Comparison of ENCODE assay signal across 27 cellular contexts in genomic region chr5:104576677-104577076, GRCh38.
A peak's percentile ranks its signal among the peaks of the same experiment; 100 is the strongest.
DNase-seq lines count a peak whose midpoint lies in the region; TF ChIP-seq lines count a peak whose summit lies in the region.
"Had no signal": no experiment of that assay in that cellular context is flagged by ENCODE, and none has a peak within 500 bp of the region (broad histone marks: within the 10 kb centered on the region; RNA-seq: fewer than 3 reads in every experiment).

No MANE protein-coding gene starts in this region.

- TF ChIP-seq POLR2A in spleen (IDR thresholded peaks at IDR 0.05): no peak

- H2BK12ac ChIP-seq in H9 (ENCODE audit: insufficient read length, low read depth, low read length): no peak overlapping the region

- H3K56ac ChIP-seq in H9 (ENCODE audit: insufficient read length, low read depth, low read length): no peak overlapping the region

- no peak overlapping the region for H3K14ac ChIP-seq in H9 (ENCODE audit: insufficient read depth, low read length)

- H3K79me1 ChIP-seq in H9 (ENCODE audit: insufficient read depth, low read depth, low read length, poor library complexity, severe bottlenecking): no peaks in the 10 kb centered on the region

- H3K9me3 Mint-ChIP-seq in H9 (no peaks in the 10 kb centered on the region), endodermal cell (no peaks in the 10 kb centered on the region), nephron progenitor cell (no peaks in the 10 kb centered on the region)

- H3K4me2 ChIP-seq in H9 (ENCODE audit: insufficient read depth, insufficient read length, low read length): no peak overlapping the region
- H3K4me2 ChIP-seq: A549, BLaER1 had no signal

- H2AFZ ChIP-seq in H9 (ENCODE audit: low read length): no peak overlapping the region

- H3K27me3 Mint-ChIP-seq in H9 (ENCODE audit: low read depth): no peaks in the 10 kb centered on the region
- H3K27me3 Mint-ChIP-seq in endodermal cell (ENCODE audit: insufficient read depth): no peaks in the 10 kb centered on the region
- H3K27me3 Mint-ChIP-seq in nephron progenitor cell (ENCODE audit: low read depth, poor library complexity): no peaks in the 10 kb centered on the region
- H3K27me3 Mint-ChIP-seq: B cell; CD4-positive, alpha-beta memory T cell; CD4-positive, CD25-positive, alpha-beta regulatory T cell; CD8-positive, alpha-beta memory T cell had no signal

- H3K4me3 Mint-ChIP-seq in H9: no peak overlapping the region
- no peak overlapping the region for H3K4me3 Mint-ChIP-seq in endodermal cell
- no peak overlapping the region for H3K4me3 Mint-ChIP-seq in nephron progenitor cell
- H3K4me3 Mint-ChIP-seq: B cell; CD14-positive monocyte; CD4-positive, alpha-beta memory T cell; CD4-positive, CD25-positive, alpha-beta regulatory T cell; CD8-positive, alpha-beta memory T cell had no signal

- H4K20me1 ChIP-seq in H9 (ENCODE audit: control insufficient read depth, insufficient read depth, insufficient read length): no peaks in the 10 kb centered on the region
- H4K20me1 ChIP-seq: BLaER1 had no signal

- H2BK120ac ChIP-seq in H9 (ENCODE audit: low read depth, low read length, poor library complexity, severe bottlenecking): no peak overlapping the region

- H3K4me1 ChIP-seq in BE2C: no peaks in the 10 kb centered on the region
- H3K4me1 ChIP-seq in H9 (ENCODE audit: insufficient read depth, low read length): no peaks in the 10 kb centered on the region
- H3K4me1 ChIP-seq in endodermal cell (ENCODE audit: control insufficient read depth, insufficient read depth, low read length): no peaks in the 10 kb centered on the region
- no peaks in the 10 kb centered on the region for H3K4me1 ChIP-seq in spleen
- H3K4me1 ChIP-seq: A549, BLaER1 had no signal

- peak; percentile 24; the same call in 1 of the 2 replicates for TF ChIP-seq CTCF in BE2C (IDR thresholded peaks at IDR 0.05; ENCODE audit: low read depth, low read length)
- peak; percentile 39 for TF ChIP-seq CTCF in H9 (conservative IDR thresholded peaks at IDR 0.05)
- TF ChIP-seq CTCF in endodermal cell (conservative IDR thresholded peaks at IDR 0.05): peak; percentile 51
- TF ChIP-seq CTCF in nephron progenitor cell (IDR thresholded peaks at IDR 0.05): no peak
- no peak for TF ChIP-seq CTCF in spleen (IDR thresholded peaks at IDR 0.05 in 8 of 11, conservative IDR thresholded peaks at IDR 0.05 in 3 of 11)

- H3K23me2 ChIP-seq in H9 (ENCODE audit: insufficient read length, low read depth, low read length, poor library complexity, severe bottlenecking): no peaks in the 10 kb centered on the region

- H3K9me3 ChIP-seq in BE2C (no peaks in the 10 kb centered on the region; the same call in 1 of the 2 replicates), H9 (ENCODE audit: control insufficient read depth, low read depth, low read length) (no peaks in the 10 kb centered on the region), endodermal cell (ENCODE audit: control insufficient read depth, low read length) (no peaks in the 10 kb centered on the region), spleen (no peaks in the 10 kb centered on the region)
- H3K9me3 ChIP-seq: A549, BLaER1 had no signal

- H3K27ac Mint-ChIP-seq in H9 (no peak overlapping the region), endodermal cell (no peak overlapping the region), nephron progenitor cell (peak overlapping the region; percentile 1)
- H3K27ac Mint-ChIP-seq: B cell; CD14-positive monocyte; CD4-positive, alpha-beta memory T cell; CD4-positive, CD25-positive, alpha-beta regulatory T cell; CD8-positive, alpha-beta memory T cell had no signal

- no peak overlapping the region for H4K5ac ChIP-seq in H9 (ENCODE audit: insufficient read length, low read depth, low read length)

- no peak overlapping the region for H3K4ac ChIP-seq in H9 (ENCODE audit: low read depth, low read length)

- no peaks in the 10 kb centered on the region for H3K4me1 Mint-ChIP-seq in H9
- H3K4me1 Mint-ChIP-seq in endodermal cell: no peaks in the 10 kb centered on the region
- no peaks in the 10 kb centered on the region for H3K4me1 Mint-ChIP-seq in nephron progenitor cell
- H3K4me1 Mint-ChIP-seq: B cell; CD14-positive monocyte; CD4-positive, alpha-beta memory T cell; CD4-positive, CD25-positive, alpha-beta regulatory T cell; CD8-positive, alpha-beta memory T cell had no signal

- 100% methylated on average over 2 of the region's 5 CpGs for WGBS in H9 (ENCODE audit: extremely low coverage, insufficient read length, low lambda C conversion rate)
- 74 to 75% methylated on average over 5 of the region's 5 CpGs for WGBS in endodermal cell (ENCODE audit: insufficient coverage in 1 of 2, insufficient read length in 1 of 2), 2 experiments
- WGBS in spleen, 5 donors: 65 to 75% (median 68%) methylated on average over 5 of the region's 5 CpGs

- no peak overlapping the region for H2BK20ac ChIP-seq in H9 (ENCODE audit: low read depth, low read length, poor library complexity, severe bottlenecking)

- H3K4me3 ChIP-seq in BE2C (ENCODE audit: low read depth, low read length): no peak overlapping the region
- H3K4me3 ChIP-seq in endodermal cell (ENCODE audit: low read length): no peak overlapping the region
- H3K4me3 ChIP-seq in spleen: no peak overlapping the region
- H3K4me3 ChIP-seq: A549, BLaER1, GM12878 had no signal

- no peak overlapping the region for H2BK5ac ChIP-seq in H9 (ENCODE audit: insufficient read length, low read length)

- H3K27me3 ChIP-seq in BE2C (no peaks in the 10 kb centered on the region), H9 (ENCODE audit: insufficient read depth, low read length) (no peaks in the 10 kb centered on the region), endodermal cell (ENCODE audit: control insufficient read depth, insufficient read depth, low read length, poor library complexity, severe bottlenecking) (no peaks in the 10 kb centered on the region), spleen (replicated peaks in 1 of 7) (no peaks in the 10 kb centered on the region)
- H3K27me3 ChIP-seq: BLaER1 had no signal

- H4K8ac ChIP-seq in H9 (replicated peaks; ENCODE audit: insufficient read length, low read depth, low read length): no peak overlapping the region

- H2BK15ac ChIP-seq in H9 (ENCODE audit: low read depth, low read length): no peak overlapping the region

- no peaks in the 10 kb centered on the region for H3K79me2 ChIP-seq in H9 (ENCODE audit: insufficient read depth, low read length)

- DNase-seq in BE2C: no peak
- no peak for DNase-seq in H9
- DNase-seq in endodermal cell: no peak
- no peak for DNase-seq in nephron progenitor cell
- no peak for DNase-seq in spleen
- DNase-seq in activated effector memory CD4-positive, alpha-beta T cell treated with Interleukin-2 at 50 U/mL for 16 hours: no peak
- no peak for DNase-seq in islet precursor cell
- no peak for DNase-seq in NCI-H82 (lab: John Stamatoyannopoulos, UW)
- DNase-seq: AML-193; C1 segment of cervical spinal cord; CD4-positive, CD25-positive, alpha-beta regulatory T cell; CD8-positive, alpha-beta memory T cell; COR-L47; DMS 273 treated with DMSO at 0.1 percent for 48 hours; DMS153; DMS53; DMS79; DND-41; EL; GDM1 had no signal

- no peak overlapping the region for H3T11ph ChIP-seq in H9 (ENCODE audit: low read length)

- no peak overlapping the region for H2AK5ac ChIP-seq in H9 (ENCODE audit: insufficient read length, low read length)

- H3K36me3 ChIP-seq in BE2C: no peaks in the 10 kb centered on the region
- no peaks in the 10 kb centered on the region for H3K36me3 ChIP-seq in endodermal cell (ENCODE audit: control insufficient read depth, insufficient read depth, low read length)
- no peaks in the 10 kb centered on the region for H3K36me3 ChIP-seq in spleen
- H3K36me3 ChIP-seq: BLaER1 had no signal

- H3K18ac ChIP-seq in H9 (ENCODE audit: insufficient read length, low read depth, low read length): no peak overlapping the region

- no peak overlapping the region for H3K27ac ChIP-seq in H9 (ENCODE audit: insufficient read length, low read depth, low read length)
- no peak overlapping the region for H3K27ac ChIP-seq in endodermal cell (ENCODE audit: low read depth, low read length)
- no peak overlapping the region for H3K27ac ChIP-seq in spleen
- H3K27ac ChIP-seq: 22Rv1, A549, BLaER1 had no signal

- no peak overlapping the region for H4K91ac ChIP-seq in H9 (ENCODE audit: insufficient read length, low read depth, low read length)

- H3K36me3 Mint-ChIP-seq in H9 (ENCODE audit: insufficient read depth in 1 of 3, low read depth in 3 of 3): no peaks in the 10 kb centered on the region
- H3K36me3 Mint-ChIP-seq in endodermal cell (ENCODE audit: low read depth): no peaks in the 10 kb centered on the region
- H3K36me3 Mint-ChIP-seq in nephron progenitor cell (ENCODE audit: low read depth): no peaks in the 10 kb centered on the region
- H3K36me3 Mint-ChIP-seq: CD14-positive monocyte; CD4-positive, alpha-beta memory T cell; CD4-positive, CD25-positive, alpha-beta regulatory T cell; CD8-positive, alpha-beta memory T cell had no signal

- intact Hi-C loops in spleen (cut with DNase I; ENCODE audit: low total_unique reads): no loop called here

- H3K9ac ChIP-seq in H9 (ENCODE audit: extremely low read depth, insufficient read length, low read length) (no peak overlapping the region), endodermal cell (ENCODE audit: extremely low read depth, low read length, poor library complexity, severe bottlenecking) (no peak overlapping the region)
- H3K9ac ChIP-seq: BLaER1 had no signal

- no peak overlapping the region for H3K23ac ChIP-seq in H9 (ENCODE audit: insufficient read length, low read depth, low read length)

Comparison
In these comparisons a context has a peak if more than half of its experiments do, and no peak if none do; other contexts are left out.
1. CTCF ChIP-seq: peak in BE2C (single experiment), H9 (single experiment) and endodermal cell (single experiment); none in nephron progenitor cell (single experiment) and spleen (0 of 11).